ENCODE assay signal across 9 cellular contexts in the genomic region with DNA sequence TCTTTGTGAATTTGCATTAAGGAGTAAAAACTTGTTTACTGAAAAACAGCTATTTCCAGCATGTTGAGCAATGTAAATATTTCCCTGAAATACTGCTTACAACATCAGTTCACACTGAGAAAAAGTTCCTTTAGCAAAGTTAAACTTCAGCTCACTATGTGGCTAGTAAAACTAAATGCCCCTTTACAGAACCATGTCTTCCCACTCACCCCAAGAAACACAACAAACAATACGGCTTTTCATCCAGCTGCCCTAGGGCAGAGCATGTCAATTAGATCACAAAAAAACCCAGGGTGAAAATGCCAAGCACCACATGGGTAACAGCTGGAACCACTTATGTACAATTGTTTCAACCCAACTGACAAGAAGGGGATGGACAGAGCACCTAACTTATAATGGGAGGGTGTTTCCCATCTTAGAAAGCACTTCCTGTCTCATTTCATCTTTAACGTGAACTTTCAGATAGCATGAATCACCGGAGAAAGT. TPM values are rescaled to one million over a fixed set of nuclear protein-coding genes. Genes with fewer than 3 reads are reported as not detected.
DNase-seq lines count a peak whose midpoint lies in the region; ATAC-seq and TF ChIP-seq lines count a peak whose summit lies in the region.
"Had no signal": no experiment of that assay in that cellular context is flagged by ENCODE, and none has a peak within 500 bp of the region (broad histone marks: within the 10 kb centered on the region; RNA-seq: fewer than 3 reads in every experiment).

No MANE protein-coding gene starts in this region.

- WGBS in GM23248 (ENCODE audit: low coverage in 1 of 2, low lambda C conversion rate in 2 of 2, missing lambda C conversion rate in 2 of 2), 2 experiments: 7 to 9% methylated on average over 3 of the region's 3 CpGs
- WGBS in adrenal gland, 4 donors: 38 to 60% (median 51%) methylated on average over 3 of the region's 3 CpGs

- H3K9me3 ChIP-seq in GM23248 (ENCODE audit: low read depth) (no peaks in the 10 kb centered on the region), adrenal gland (replicated peaks in 1 of 3) (no peaks in the 10 kb centered on the region), Peyer's patch (no peaks in the 10 kb centered on the region)

- H3K27ac ChIP-seq in GM23248 (peak overlapping the region; percentile 26), adrenal gland (peak overlapping the region in 2 of 5 donors; percentile 60 to 90), Peyer's patch (peak overlapping the region in 2 of 4 donors; percentile 34 to 52)

- H3K9me2 ChIP-seq in GM23248 (ENCODE audit: insufficient read depth): no peaks in the 10 kb centered on the region

- peak overlapping the region; percentile 65 for H2AFZ ChIP-seq in GM23248

- H3K36me3 ChIP-seq in GM23248 (ENCODE audit: low read depth) (no peaks in the 10 kb centered on the region), adrenal gland (replicated peaks in 1 of 2) (no peaks in the 10 kb centered on the region), Peyer's patch (no peaks in the 10 kb centered on the region)

- H3K4me1 ChIP-seq in GM23248 (ENCODE audit: insufficient read depth): peaks cover 11% of the 10 kb centered on the region
- H3K4me1 ChIP-seq in adrenal gland (replicated peaks in 1 of 2): peaks cover 0 to 7% of the 10 kb centered on the region in 2 donors
- no peaks in the 10 kb centered on the region for H3K4me1 ChIP-seq in Peyer's patch

- no peak for TF ChIP-seq CTCF in adrenal gland (IDR thresholded peaks at IDR 0.05)
- no peak for TF ChIP-seq CTCF in Peyer's patch (IDR thresholded peaks at IDR 0.05)

- H3K27me3 Mint-ChIP-seq in naive B cell: peaks cover 22 to 48% (median 38%) of the 10 kb centered on the region in 3 donors

- ATAC-seq in GM18499 (IDR thresholded peaks at IDR 0.05; ENCODE audit: insufficient read depth, unreplicated experiment) (peak; percentile 69), naive B cell (ENCODE audit: low read depth in 2 of 2) (peak; percentile 30 to 39)

- H3K4me1 Mint-ChIP-seq in naive B cell: no peaks in the 10 kb centered on the region

- H3K4me3 ChIP-seq in GM23248: peak overlapping the region; percentile 57
- H3K4me3 ChIP-seq in adrenal gland: peak overlapping the region in 1 of 4 donors; percentile 14
- H3K4me3 ChIP-seq in Peyer's patch: peak overlapping the region in 2 of 4 donors; percentile 26 to 32

- peak; percentile 63 for DNase-seq in GM23248
- DNase-seq in NCI-H69 (lab: John Stamatoyannopoulos, UW): peak; percentile 98
- no peak for DNase-seq in naive B cell
- no peak for DNase-seq in HT-29 (ENCODE audit: low spot score)
- DNase-seq in adrenal gland: no peak
- no peak for DNase-seq in NCI-H524 treated with DMSO at 0.1 percent for 48 hours (lab: John Stamatoyannopoulos, UW)
- DNase-seq in Peyer's patch: no peak

- H3K9me3 Mint-ChIP-seq in naive B cell: peaks cover 0 to 2% (median 0%) of the 10 kb centered on the region in 7 donors
- H3K9me3 Mint-ChIP-seq: dendritic cell treated with granulocyte-macrophage colony-stimulating factor and Interleukin-4, amounts not matched to agents 40 ng/mL and 50 ng/mL, for 4 days had no signal

- peaks cover 14% of the 10 kb centered on the region; the same call in 1 of the 2 replicates for H3F3A ChIP-seq in GM23248 (ENCODE audit: insufficient read depth)

- intact Hi-C loops in adrenal gland (cut with DNase I): no loop called here

- H3K27me3 ChIP-seq in GM23248 (replicated peaks; ENCODE audit: insufficient read depth) (no peaks in the 10 kb centered on the region), adrenal gland (no peaks in the 10 kb centered on the region), Peyer's patch (no peaks in the 10 kb centered on the region)

- H3K79me2 ChIP-seq in GM23248 (ENCODE audit: insufficient read depth): peaks cover 100% of the 10 kb centered on the region

- TF ChIP-seq POLR2A in adrenal gland (IDR thresholded peaks at IDR 0.05) (no peak), Peyer's patch (IDR thresholded peaks at IDR 0.05) (no peak)

- in situ Hi-C loops in GM23248 (cut with MboI): no loop called here

- H3K4me2 ChIP-seq in GM23248 (ENCODE audit: unreplicated experiment): peak overlapping the region; percentile 77

- H3K9ac ChIP-seq in GM23248: peak overlapping the region; percentile 37

- H3K4me3 Mint-ChIP-seq in naive B cell: no peak overlapping the region
- H3K4me3 Mint-ChIP-seq: dendritic cell treated with granulocyte-macrophage colony-stimulating factor and Interleukin-4, amounts not matched to agents 40 ng/mL and 50 ng/mL, for 4 days had no signal

- H3K27ac Mint-ChIP-seq in naive B cell: no peak overlapping the region
- H3K27ac Mint-ChIP-seq: dendritic cell treated with granulocyte-macrophage colony-stimulating factor and Interleukin-4, amounts not matched to agents 40 ng/mL and 50 ng/mL, for 4 days had no signal

- H4K20me1 ChIP-seq in GM23248 (ENCODE audit: insufficient read depth): no peaks in the 10 kb centered on the region

- H3K36me3 Mint-ChIP-seq in naive B cell: no peaks in the 10 kb centered on the region

RNA-seq across cellular contexts. Expression of a gene that starts 6.7 kb away (rescaled TPM):
- 73.6 and 77.7 TPM in 2 replicates for total RNA-seq in GM23248 (2014; rRNA removed; shearing (Covaris generic))
- polyA plus RNA-seq in GM23248 (2016; fragmentation: Nextera tagmentation; extraction: Ambion mirVana) (79.1 and 82.0 TPM in 2 replicates), naive B cell (ENCODE audit: low read depth in 6 of 6) (not detected), adrenal gland (10 to 100 TPM; 26.0 to 61.1 (median 32.2) TPM)
- not detected in 2 replicates for total RNA-seq in HT-29 (2014; rRNA removed; shearing (Covaris generic))
- total RNA-seq in adrenal gland (100 to 1,000 TPM in 5 of 8 donors, 10 to 100 TPM in 3; 71.2 to 216 (median 112) TPM), Peyer's patch (10 to 100 TPM; 20.5 to 92.4 (median 62.0) TPM)

Comparison
In these comparisons a context has a peak if more than half of its experiments do, and no peak if none do; other contexts are left out.
1. DNase-seq: peak in GM23248 (single experiment) and NCI-H69 (single experiment); none in naive B cell (single experiment), HT-29 (single experiment), adrenal gland (0 of 7), NCI-H524 treated with DMSO at 0.1 percent for 48 hours (single experiment) and Peyer's patch (0 of 3).
2. RNA of a gene that starts 6.7 kb away (total RNA-seq): 71.2 to 216 TPM in adrenal gland, 73.6 to 77.7 TPM in GM23248 and 20.5 to 92.4 TPM in Peyer's patch; not detected in HT-29; every median in the first group is over 10 times any median in the second.